ENCODE assay signal across 13 cellular contexts in the genomic region with DNA sequence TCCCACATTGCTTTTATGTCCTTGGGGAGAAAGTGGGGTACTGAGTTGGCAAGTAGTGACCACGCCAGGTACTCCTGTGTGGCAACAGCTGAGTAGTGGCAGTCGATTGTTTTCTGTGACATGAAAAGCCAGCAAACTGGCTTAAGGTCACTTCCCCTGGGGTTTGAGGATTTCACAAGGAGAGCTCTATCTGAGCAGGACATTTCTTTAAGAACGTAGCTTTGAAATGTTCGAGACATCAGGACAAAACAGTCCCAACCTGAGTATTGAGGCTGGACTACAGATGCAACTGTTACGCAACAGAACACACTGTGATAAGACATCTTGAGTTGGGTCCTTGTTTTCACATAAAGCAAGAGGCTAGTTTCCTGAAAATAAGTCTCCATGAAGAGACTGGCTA.
DNase-seq lines count a peak whose midpoint lies in the region; ATAC-seq, FAIRE-seq and TF ChIP-seq lines count a peak whose summit lies in the region.
"Had no signal": no experiment of that assay in that cellular context is flagged by ENCODE, and none has a peak within 500 bp of the region (broad histone marks: within the 10 kb centered on the region; RNA-seq: fewer than 3 reads in every experiment).

No MANE protein-coding gene starts in this region.

- H3K9me2 ChIP-seq in GM23248 (ENCODE audit: insufficient read depth), result no peaks in the 10 kb centered on the region

- FAIRE-seq in A549 (lab: Jason Lieb, UNC), result no peak

- TF ChIP-seq EP300 in A549 (IDR thresholded peaks at IDR 0.05), result no peak

- H3K27ac Mint-ChIP-seq in natural killer cell, result peak overlapping the region; percentile 0

- peaks cover 99% of the 10 kb centered on the region for H3K4me1 ChIP-seq in A549
- H3K4me1 ChIP-seq in GM23248 (ENCODE audit: insufficient read depth), result peaks cover 77% of the 10 kb centered on the region

- H4K20me1 ChIP-seq in GM23248 (ENCODE audit: insufficient read depth), result no peaks in the 10 kb centered on the region; the same call in 1 of the 2 replicates

- H3K9me3 ChIP-seq in A549, result no peaks in the 10 kb centered on the region
- no peaks in the 10 kb centered on the region for H3K9me3 ChIP-seq in GM23248 (ENCODE audit: low read depth)

- no peak for TF ChIP-seq POLR2A in A549 (IDR thresholded peaks at IDR 0.05; ENCODE audit: low read length)

- H3K79me2 ChIP-seq in GM23248 (ENCODE audit: insufficient read depth), result peaks cover 99% of the 10 kb centered on the region

- in situ Hi-C loops in GM23248 (cut with MboI) (no loop called here), brain microvascular endothelial cell (cut with HindIII; ENCODE audit: low pct_ligation_motif_present, low sequenced_read_pairs) (no loop called here)

- TF ChIP-seq RAD21 in A549 (conservative IDR thresholded peaks at IDR 0.05 in 1 of 2, IDR thresholded peaks at IDR 0.05 in 1 of 2), result no peak

- H3K27ac ChIP-seq in A549 (peak overlapping the region; percentile 94; a peak in 5 of 6 replicates), GM23248 (peak overlapping the region; percentile 99), brain microvascular endothelial cell (peak overlapping the region; percentile 13)

- H3K4me2 ChIP-seq in A549 (no peak overlapping the region), GM23248 (ENCODE audit: unreplicated experiment) (no peak overlapping the region)
- H3K4me2 ChIP-seq: smooth muscle cell had no signal

- H3K27me3 ChIP-seq in GM23248 (replicated peaks; ENCODE audit: insufficient read depth) (no peaks in the 10 kb centered on the region), brain microvascular endothelial cell (replicated peaks) (no peaks in the 10 kb centered on the region)

- no peak for DNase-seq in A549 (ENCODE audit: low read depth in 1 of 2, low spot score in 1 of 2)
- peak; percentile 38 for DNase-seq in GM23248
- no peak for DNase-seq in brain microvascular endothelial cell
- no peak for DNase-seq in natural killer cell
- no peak for DNase-seq in NCI-H2227 (lab: John Stamatoyannopoulos, UW; ENCODE audit: unreplicated experiment)
- no peak for DNase-seq in C1 segment of cervical spinal cord (lab: John Stamatoyannopoulos, UW)
- no peak for DNase-seq in stimulated activated CD4-positive, alpha-beta T cell treated with anti-CD3 and anti-CD28 coated beads, Interleukin-2, amount 100 ng/mL, for 24 hours
- DNase-seq: activated T-cell treated with anti-CD3 and anti-CD28 coated beads for 4 hours; H7; NCI-H526 treated with DMSO at 0.1 percent for 48 hours; stimulated activated CD8-positive, alpha-beta memory T cell treated with anti-CD3 and anti-CD28 coated beads, Interleukin-4, amount 100 ng/mL, for 48 hours had no signal

- H3K36me3 ChIP-seq in GM23248 (ENCODE audit: low read depth) (peaks cover 89% of the 10 kb centered on the region), brain microvascular endothelial cell (replicated peaks) (peaks cover 88% of the 10 kb centered on the region)

- POLR2A ChIA-PET in A549 (lab: Yijun Ruan, JAX), result no interaction called here

- no peak overlapping the region for H3K4me3 ChIP-seq in A549
- H3K4me3 ChIP-seq in GM23248, result no peak overlapping the region
- no peak overlapping the region for H3K4me3 ChIP-seq in brain microvascular endothelial cell (ENCODE audit: low read depth, low read length)
- H3K4me3 ChIP-seq: smooth muscle cell had no signal

- ATAC-seq in A549 (no peak), natural killer cell (no peak)
- no peak for ATAC-seq in activated CD4-positive, CD25-positive, alpha-beta regulatory T cell treated with anti-CD3 and anti-CD28 coated beads, Interleukin-2, amount 50 U/mL, for 24 hours

- no peak overlapping the region for H3K4me3 Mint-ChIP-seq in natural killer cell

- H3K9ac ChIP-seq in GM23248, result peak overlapping the region; percentile 4; the same call in 1 of the 2 replicates

- H3K27me3 Mint-ChIP-seq in natural killer cell (ENCODE audit: low read depth in 2 of 2), result no peaks in the 10 kb centered on the region

- peaks cover 10% of the 10 kb centered on the region for H3K36me3 Mint-ChIP-seq in natural killer cell

- 83% methylated on average over 5 of the region's 5 CpGs for WGBS in A549 (ENCODE audit: missing lambda C conversion rate)
- 85 to 93% methylated on average over 5 of the region's 5 CpGs for WGBS in GM23248 (ENCODE audit: low coverage in 1 of 2, low lambda C conversion rate in 2 of 2, missing lambda C conversion rate in 2 of 2), 2 experiments

- no peak for TF ChIP-seq CTCF in A549 (IDR thresholded peaks at IDR 0.05)
- no peak for TF ChIP-seq CTCF in brain microvascular endothelial cell (IDR thresholded peaks at IDR 0.05; ENCODE audit: low read depth, low read length, missing control alignments)
- no peak for TF ChIP-seq CTCF in natural killer cell (IDR thresholded peaks at IDR 0.05)

- peaks cover 98% of the 10 kb centered on the region for H3F3A ChIP-seq in GM23248 (ENCODE audit: insufficient read depth)

- no peak overlapping the region for H2AFZ ChIP-seq in GM23248

- no peaks in the 10 kb centered on the region for H3K9me3 Mint-ChIP-seq in natural killer cell

- CTCF ChIA-PET in A549 (lab: Yijun Ruan, JAX), result interaction anchor here (1.0 to 11.4 kb wide), 3 partner anchors 10 to 127 kb away, joined by 3 to 185 read pairs (median 3); no protein-coding TSS in a partner anchor

- H3K4me1 Mint-ChIP-seq in natural killer cell, result peaks cover 20 to 21% of the 10 kb centered on the region in 2 donors

- intact Hi-C loops in natural killer cell (cut with micrococcal nuclease), result no loop called here

TF ChIP-seq in A549, 52 proteins besides CTCF, POLR2A, EP300 and RAD21 (continues in another document):
- TF ChIP-seq MAFK (IDR thresholded peaks at IDR 0.05; ENCODE audit: partially characterized antibody) (no peak), CEBPB (IDR thresholded peaks at IDR 0.05) (peak; percentile 84 to 92), CHD4 (IDR thresholded peaks at IDR 0.05; ENCODE audit: borderline replicate concordance) (no peak), REST (IDR thresholded peaks at IDR 0.05) (no peak), BHLHE40 (IDR thresholded peaks at IDR 0.05; ENCODE audit: low read depth, low read length) (no peak), NPAS2 (CRISPR knock-in tag; IDR thresholded peaks at IDR 0.05; ENCODE audit: borderline replicate concordance) (no peak), CBX8 (IDR thresholded peaks at IDR 0.05) (no peak), ZNF302 (CRISPR knock-in tag; IDR thresholded peaks at IDR 0.05) (no peak), FOSB (CRISPR knock-in tag; IDR thresholded peaks at IDR 0.05) (0 out of 2 replicates have a peak, but pooled peaks have one; percentile 24), NR3C1 (IDR thresholded peaks at IDR 0.05) (no peak), TP53 (CRISPR knock-in tag; IDR thresholded peaks at IDR 0.05) (no peak), HEYL (CRISPR knock-in tag; IDR thresholded peaks at IDR 0.05) (no peak)
- TF ChIP-seq, protein P1, sequence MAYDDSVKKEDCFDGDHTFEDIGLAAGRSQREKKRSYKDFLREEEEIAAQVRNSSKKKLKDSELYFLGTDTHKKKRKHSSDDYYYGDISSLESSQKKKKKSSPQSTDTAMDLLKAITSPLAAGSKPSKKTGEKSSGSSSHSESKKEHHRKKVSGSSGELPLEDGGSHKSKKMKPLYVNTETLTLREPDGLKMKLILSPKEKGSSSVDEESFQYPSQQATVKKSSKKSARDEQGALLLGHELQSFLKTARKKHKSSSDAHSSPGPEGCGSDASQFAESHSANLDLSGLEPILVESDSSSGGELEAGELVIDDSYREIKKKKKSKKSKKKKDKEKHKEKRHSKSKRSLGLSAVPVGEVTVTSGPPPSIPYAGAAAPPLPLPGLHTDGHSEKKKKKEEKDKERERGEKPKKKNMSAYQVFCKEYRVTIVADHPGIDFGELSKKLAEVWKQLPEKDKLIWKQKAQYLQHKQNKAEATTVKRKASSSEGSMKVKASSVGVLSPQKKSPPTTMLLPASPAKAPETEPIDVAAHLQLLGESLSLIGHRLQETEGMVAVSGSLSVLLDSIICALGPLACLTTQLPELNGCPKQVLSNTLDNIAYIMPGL (CRISPR knock-in tag; IDR thresholded peaks at IDR 0.05; ENCODE audit: borderline replicate concordance), result no peak
- TF ChIP-seq, protein P2, sequence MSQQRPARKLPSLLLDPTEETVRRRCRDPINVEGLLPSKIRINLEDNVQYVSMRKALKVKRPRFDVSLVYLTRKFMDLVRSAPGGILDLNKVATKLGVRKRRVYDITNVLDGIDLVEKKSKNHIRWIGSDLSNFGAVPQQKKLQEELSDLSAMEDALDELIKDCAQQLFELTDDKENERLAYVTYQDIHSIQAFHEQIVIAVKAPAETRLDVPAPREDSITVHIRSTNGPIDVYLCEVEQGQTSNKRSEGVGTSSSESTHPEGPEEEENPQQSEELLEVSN (IDR thresholded peaks at IDR 0.05; ENCODE audit: borderline replicate concordance, low read depth), result no peak
- TF ChIP-seq, protein P3, sequence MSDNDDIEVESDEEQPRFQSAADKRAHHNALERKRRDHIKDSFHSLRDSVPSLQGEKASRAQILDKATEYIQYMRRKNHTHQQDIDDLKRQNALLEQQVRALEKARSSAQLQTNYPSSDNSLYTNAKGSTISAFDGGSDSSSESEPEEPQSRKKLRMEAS (IDR thresholded peaks at IDR 0.05), result no peak

Comparison
In these comparisons a context has a peak if more than half of its experiments do, and no peak if none do; other contexts are left out.
1. H3K27ac ChIP-seq: peak in every context shown above with its lines; median percentile 99 in GM23248; 94 in A549; 13 in brain microvascular endothelial cell.